Comparison of ENCODE assay signal across 26 cellular contexts in the genomic region with DNA sequence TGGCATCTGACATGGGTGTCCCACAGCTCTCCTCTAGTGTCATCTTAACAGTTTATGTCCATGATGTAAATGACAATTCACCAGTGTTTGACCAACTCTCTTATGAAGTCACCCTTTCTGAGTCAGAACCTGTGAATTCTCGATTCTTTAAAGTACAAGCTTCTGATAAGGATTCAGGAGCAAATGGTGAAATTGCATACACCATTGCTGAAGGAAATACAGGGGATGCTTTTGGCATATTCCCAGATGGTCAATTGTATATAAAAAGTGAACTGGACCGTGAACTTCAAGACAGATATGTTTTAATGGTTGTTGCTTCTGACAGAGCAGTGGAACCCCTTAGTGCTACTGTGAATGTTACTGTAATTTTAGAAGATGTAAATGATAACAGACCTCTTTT. TPM values are rescaled to one million over a fixed set of nuclear protein-coding genes. Genes with fewer than 3 reads are reported as not detected.
A peak's percentile ranks its signal among the peaks of the same experiment; 100 is the strongest.
DNase-seq lines count a peak whose midpoint lies in the region; ATAC-seq, FAIRE-seq and TF ChIP-seq lines count a peak whose summit lies in the region.
"Had no signal": no experiment of that assay in that cellular context is flagged by ENCODE, and none has a peak within 500 bp of the region (broad histone marks: within the 10 kb centered on the region; RNA-seq: fewer than 3 reads in every experiment).

No MANE protein-coding gene starts in this region.

- dilution Hi-C loops in endothelial cell of umbilical vein (cut with MboI; ENCODE audit: extremely low pct_ligation_motif_present, low sequenced_read_pairs), result no loop called here

- ATAC-seq in heart right ventricle (no peak), GM21825 (IDR thresholded peaks at IDR 0.05; ENCODE audit: unreplicated experiment) (no peak)
- ATAC-seq: activated CD4-positive, alpha-beta T cell treated with anti-CD3 and anti-CD28 coated beads for 36 hours; activated T-cell treated with anti-CD3 and anti-CD28 coated beads, Interleukin-2, amount 50 U/mL, for 4 hours; left cardiac atrium; stimulated activated naive CD8-positive, alpha-beta T cell treated with anti-CD3 and anti-CD28 coated beads, Interleukin-15, amount 100 ng/mL, for 72 hours had no signal

- H3K27ac ChIP-seq in A673 (ENCODE audit: low read depth, low read length, poor library complexity, severe bottlenecking) (no peak overlapping the region), SK-N-MC (0 out of 2 replicates have a peak overlapping the region, but pooled peaks have one; percentile 90), endothelial cell of umbilical vein (ENCODE audit: insufficient read depth, low read depth, low read length) (no peak overlapping the region), heart right ventricle (peak overlapping the region in 1 of 10 donors; percentile 12)
- H3K27ac ChIP-seq: spleen had no signal

- no peak for DNase-seq in A673 (ENCODE audit: low spot score)
- DNase-seq in SK-N-MC (ENCODE audit: low read depth, low spot score), result no peak
- DNase-seq in endothelial cell of umbilical vein (ENCODE audit: low read depth, low spot score), result peak; percentile 21
- DNase-seq in neural crest cell (ENCODE audit: low read depth, low spot score), result no peak
- no peak for DNase-seq in HTR-8/SVneo (ENCODE audit: insufficient read length, low spot score)
- DNase-seq in heart right ventricle, result no peak
- DNase-seq in Calu3, result no peak
- DNase-seq: activated CD4-positive, alpha-beta T cell treated with anti-CD3 and anti-CD28 coated beads for 36 hours; activated CD8-positive, alpha-beta memory T cell treated with anti-CD3 and anti-CD28 coated beads for 24 hours; activated naive CD4-positive, alpha-beta T cell; activated T-cell treated with anti-CD3 and anti-CD28 coated beads, Interleukin-2, amount 50 U/mL, for 4 hours; amygdala; DND-41; erythroblast; left cardiac atrium; NCI-H1105; NCI-H2029; nephron progenitor cell; OCI-M1; SHP77 treated with DMSO at 0.1 percent for 48 hours; spleen; stimulated activated naive CD8-positive, alpha-beta T cell treated with anti-CD3 and anti-CD28 coated beads, Interleukin-15, amount 100 ng/mL, for 72 hours; T-helper 1 cell had no signal

- peaks cover 69% of the 10 kb centered on the region for H3K79me2 ChIP-seq in endothelial cell of umbilical vein (ENCODE audit: control insufficient read depth, insufficient read depth, low read length)

- no peaks in the 10 kb centered on the region for H4K20me1 ChIP-seq in endothelial cell of umbilical vein (replicated peaks; ENCODE audit: control insufficient read depth, extremely low read depth, insufficient read depth, low read length)

- H3K9ac ChIP-seq in SK-N-MC (ENCODE audit: insufficient read length) (peak overlapping the region; percentile 96), endothelial cell of umbilical vein (replicated peaks; ENCODE audit: extremely low read depth, insufficient read depth, low read length) (no peak overlapping the region)

- peaks cover 45% of the 10 kb centered on the region for H3K4me1 ChIP-seq in A673 (ENCODE audit: insufficient read depth, low read length, poor library complexity, severe bottlenecking)
- peaks cover 55% of the 10 kb centered on the region for H3K4me1 ChIP-seq in endothelial cell of umbilical vein (ENCODE audit: control insufficient read depth, extremely low read depth, insufficient read depth, low read length)
- peaks cover 4 to 78% (median 58%) of the 10 kb centered on the region in 9 donors for H3K4me1 ChIP-seq in heart right ventricle

- TF ChIP-seq POLR2A in endothelial cell of umbilical vein (IDR thresholded peaks at IDR 0.05; ENCODE audit: low read depth, low read length), result no peak

- H3K4me2 ChIP-seq in endothelial cell of umbilical vein (ENCODE audit: insufficient read depth, low read length), result peak overlapping the region; percentile 46

- FAIRE-seq in endothelial cell of umbilical vein (lab: Jason Lieb, UNC) (peak; percentile 38), HTR-8/SVneo (lab: Jason Lieb, UNC) (no peak)
- FAIRE-seq: A204.1 had no signal

- H3K4me3 ChIP-seq in A673 (ENCODE audit: low read depth, low read length, poor library complexity, severe bottlenecking) (peak overlapping the region; percentile 85), SK-N-MC (peak overlapping the region; percentile 89), endothelial cell of umbilical vein (replicated peaks in 1 of 3; ENCODE audit: insufficient read depth in 1 of 3, low read depth in 1 of 3, low read length in 3 of 3) (peak overlapping the region in 1 of 3 experiments; percentile 58), heart right ventricle (peak overlapping the region in 4 of 10 donors; percentile 93 to 97 (median 96))

- H3K9me3 Mint-ChIP-seq in neural crest cell (no peaks in the 10 kb centered on the region), Calu3 (ENCODE audit: low read depth, unreplicated experiment) (no peaks in the 10 kb centered on the region)
- H3K9me3 Mint-ChIP-seq: activated T-cell treated with anti-CD3 and anti-CD28 coated beads, Interleukin-2, amount 50 U/mL, for 4 hours; central memory CD8-positive, alpha-beta T cell; nephron progenitor cell; stimulated activated naive CD8-positive, alpha-beta T cell treated with anti-CD3 and anti-CD28 coated beads, Interleukin-15, amount 100 ng/mL, for 72 hours had no signal

- H3K36me3 ChIP-seq in A673 (ENCODE audit: insufficient read depth, low read length, poor library complexity, severe bottlenecking) (peaks cover 37% of the 10 kb centered on the region), SK-N-MC (ENCODE audit: insufficient read depth, low read length) (peaks cover 74% of the 10 kb centered on the region), endothelial cell of umbilical vein (ENCODE audit: control insufficient read depth in 2 of 2, extremely low read depth in 1 of 2, insufficient read depth in 2 of 2, low read length in 2 of 2) (peaks cover 0 to 11% of the 10 kb centered on the region in 2 experiments), heart right ventricle (peaks cover 0 to 14% (median 0%) of the 10 kb centered on the region in 9 donors)
- H3K36me3 ChIP-seq: spleen had no signal

- TF ChIP-seq CTCF in A673 (conservative IDR thresholded peaks at IDR 0.05; ENCODE audit: low read depth, low read length) (no peak), endothelial cell of umbilical vein (IDR thresholded peaks at IDR 0.05; ENCODE audit: extremely low read depth in 1 of 2, insufficient read depth in 1 of 2, low read depth in 1 of 2, low read length in 2 of 2) (no peak), neural crest cell (conservative IDR thresholded peaks at IDR 0.05) (no peak), heart right ventricle (IDR thresholded peaks at IDR 0.05) (no peak), Calu3 (IDR thresholded peaks at IDR 0.05; ENCODE audit: unreplicated experiment) (no peak)

- H3K9me3 ChIP-seq in A673 (ENCODE audit: low read depth, low read length, poor library complexity, severe bottlenecking), result no peaks in the 10 kb centered on the region
- H3K9me3 ChIP-seq in SK-N-MC (ENCODE audit: low read depth, low read length), result no peaks in the 10 kb centered on the region; the same call in 1 of the 2 replicates
- H3K9me3 ChIP-seq in endothelial cell of umbilical vein (replicated peaks; ENCODE audit: control insufficient read depth, insufficient read depth, low read length), result no peaks in the 10 kb centered on the region
- H3K9me3 ChIP-seq in heart right ventricle, result no peaks in the 10 kb centered on the region
- H3K9me3 ChIP-seq: spleen had no signal

- H3K36me3 Mint-ChIP-seq in neural crest cell (ENCODE audit: low read depth) (peaks cover 28% of the 10 kb centered on the region), Calu3 (ENCODE audit: insufficient read depth, unreplicated experiment) (peaks cover 37% of the 10 kb centered on the region)

- H3K27me3 ChIP-seq in A673 (replicated peaks; ENCODE audit: insufficient read depth, low read depth, low read length, poor library complexity) (no peaks in the 10 kb centered on the region), endothelial cell of umbilical vein (ENCODE audit: control insufficient read depth in 2 of 2, insufficient read depth in 2 of 2, low read length in 2 of 2) (no peaks in the 10 kb centered on the region), heart right ventricle (peaks cover 0 to 37% (median 0%) of the 10 kb centered on the region in 7 donors)

- H3K4me1 Mint-ChIP-seq in neural crest cell (peaks cover 75% of the 10 kb centered on the region), Calu3 (ENCODE audit: low read depth, unreplicated experiment) (peaks cover 5% of the 10 kb centered on the region)

- H2AFZ ChIP-seq in endothelial cell of umbilical vein (ENCODE audit: low read depth, low read length), result no peak overlapping the region

- 77 to 78% methylated on average over 2 of the region's 2 CpGs for WGBS in heart right ventricle, 2 donors

- H3K27ac Mint-ChIP-seq in neural crest cell (ENCODE audit: unreplicated experiment) (no peak overlapping the region), Calu3 (ENCODE audit: unreplicated experiment) (no peak overlapping the region)
- H3K27ac Mint-ChIP-seq: activated CD4-positive, alpha-beta T cell treated with anti-CD3 and anti-CD28 coated beads for 36 hours; nephron progenitor cell; stimulated activated naive CD8-positive, alpha-beta T cell treated with anti-CD3 and anti-CD28 coated beads, Interleukin-15, amount 100 ng/mL, for 72 hours had no signal

- H3K4me3 Mint-ChIP-seq in neural crest cell (peak overlapping the region; percentile 99), Calu3 (ENCODE audit: low read depth, unreplicated experiment) (no peak overlapping the region)
- H3K4me3 Mint-ChIP-seq: activated CD4-positive, alpha-beta T cell treated with anti-CD3 and anti-CD28 coated beads for 36 hours; activated T-cell treated with anti-CD3 and anti-CD28 coated beads, Interleukin-2, amount 50 U/mL, for 4 hours; central memory CD8-positive, alpha-beta T cell; nephron progenitor cell; stimulated activated naive CD8-positive, alpha-beta T cell treated with anti-CD3 and anti-CD28 coated beads, Interleukin-15, amount 100 ng/mL, for 72 hours had no signal

- POLR2A ChIA-PET in A673 (lab: Charles Lee; ENCODE audit: low non-redundant PET) (no interaction called here), endothelial cell of umbilical vein (lab: Charles Lee) (no interaction called here)

- H3K27me3 Mint-ChIP-seq in neural crest cell (ENCODE audit: low read depth) (peaks cover 28% of the 10 kb centered on the region), Calu3 (ENCODE audit: unreplicated experiment) (no peaks in the 10 kb centered on the region)

- H3K9me1 ChIP-seq in endothelial cell of umbilical vein (replicated peaks; ENCODE audit: control insufficient read depth, extremely low read depth, insufficient read depth, low read length), result no peaks in the 10 kb centered on the region

- intact Hi-C loops in A673 (cut with micrococcal nuclease; ENCODE audit: unreplicated experiment), result loop anchor here (5.0 kb wide), 2 partner anchors 508 to 1638 kb away; no protein-coding TSS in a partner anchor
- intact Hi-C loops in endothelial cell of umbilical vein (cut with micrococcal nuclease), result loop anchor here (5.0 to 10.0 kb wide), 3 partner anchors 153 to 1535 kb away; no protein-coding TSS in a partner anchor
- intact Hi-C loops in heart right ventricle (cut with DNase I), result loop anchor here in 8 of 10 donors (2.0 to 10.0 kb wide), 9 partner anchors 71 to 1285 kb away; no protein-coding TSS in a partner anchor
- intact Hi-C loops in Calu3 (cut with micrococcal nuclease; ENCODE audit: unreplicated experiment), result loop anchor here (5.0 to 10.0 kb wide), 4 partner anchors 73 to 1088 kb away; no protein-coding TSS in a partner anchor

- CTCF ChIA-PET in A673 (lab: Charles Lee) (no interaction called here), endothelial cell of umbilical vein (lab: Charles Lee) (interaction anchor here (1.0 to 7.4 kb wide), 2 partner anchors 70 to 432 kb away, joined by 3 to 215 read pairs; no protein-coding TSS in a partner anchor), Calu3 (lab: Charles Lee) (no interaction called here)

- BruUV-seq in A673 (replicated peaks; lab: Mats Ljungman, UMichigan) (no TSS peak), endothelial cell of umbilical vein (replicated peaks; lab: Mats Ljungman, UMichigan) (no TSS peak), Calu3 (replicated peaks; lab: Mats Ljungman, UMichigan) (no TSS peak)

RNA-seq across cellular contexts. Expression of a gene that starts 4.6 kb away (rescaled TPM):
- total RNA-seq in A673 (2021), result 31.3 and 33.6 TPM in 2 replicates
- total RNA-seq in endothelial cell of umbilical vein, result 33.2 and 39.1 TPM in 2 replicates
- polyA plus RNA-seq in endothelial cell of umbilical vein, result 15.1 and 16.4 TPM in 2 replicates
- polyA plus RNA-seq in endothelial cell of umbilical vein (2011; cell fraction: cytosol; rRNA removed), result 11.6 and 13.2 TPM in 2 replicates
- 38.3 and 39.3 TPM in 2 replicates for polyA plus RNA-seq in endothelial cell of umbilical vein (2011; cell fraction: nucleus; rRNA removed)
- polyA plus RNA-seq in endothelial cell of umbilical vein (2012), result 12.7 and 16.1 TPM in 2 replicates
- 206 and 222 TPM in 2 replicates for polyA minus RNA-seq in endothelial cell of umbilical vein
- 0.41 TPM for polyA minus RNA-seq in endothelial cell of umbilical vein (2011; cell fraction: cytosol; rRNA and poly(A)+ RNA removed)
- 229 and 337 TPM in 2 replicates for polyA minus RNA-seq in endothelial cell of umbilical vein (2011; cell fraction: nucleus; rRNA and poly(A)+ RNA removed)
- total RNA-seq in neural crest cell, result 26.0 and 26.6 TPM in 2 replicates
- 10 to 100 TPM in 7 of 10 donors, 1 to 10 TPM in 3; 5.4 to 16.5 (median 11.6) TPM for total RNA-seq in heart right ventricle
- 1 to 10 TPM; 1.7 to 2.2 TPM for polyA plus RNA-seq in heart right ventricle
- total RNA-seq in Calu3 (2022), result 4.6 and 4.7 TPM in 2 replicates
- total RNA-seq: activated CD4-positive, alpha-beta T cell treated with anti-CD3 and anti-CD28 coated beads for 36 hours had no signal
